ENCODE assay signal across 33 cellular contexts in the genomic region with DNA sequence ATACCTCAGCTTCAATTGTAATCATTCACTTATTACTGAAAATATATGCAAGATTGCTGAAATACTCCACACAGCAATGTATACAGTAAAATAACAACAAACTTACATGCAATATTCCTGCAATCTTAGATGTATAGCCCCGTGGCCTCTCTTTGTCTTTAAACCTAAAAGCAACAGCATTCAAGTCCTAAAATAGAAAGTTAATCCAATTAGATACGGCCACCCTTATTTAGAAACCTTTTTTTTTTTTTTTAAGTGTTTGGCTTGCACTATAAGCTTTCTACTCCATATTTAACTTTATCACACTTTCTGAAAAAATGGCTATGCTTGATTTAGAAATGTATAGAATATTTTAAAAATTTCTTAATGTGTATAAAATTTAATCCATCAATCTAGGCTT.
"Had no signal": no experiment of that assay in that cellular context is flagged by ENCODE, and none has a peak within 500 bp of the region (broad histone marks: within the 10 kb centered on the region; RNA-seq: fewer than 3 reads in every experiment).

No MANE protein-coding gene starts in this region.

- H3K4me1 Mint-ChIP-seq: activated B cell treated with CpG ODN at 0.5 μM for 24 hours; activated CD8-positive, alpha-beta memory T cell treated with anti-CD3 and anti-CD28 coated beads, Interleukin-2, amount 10 ng/mL, durations not matched to agents 7 days and 5 days; activated naive CD4-positive, alpha-beta T cell treated with anti-CD3 and anti-CD28 coated beads, Interleukin-2, amount 10 ng/mL, durations not matched to agents 7 days and 5 days; activated naive CD8-positive, alpha-beta T cell treated with anti-CD3 and anti-CD28 coated beads, Interleukin-2, amount 50 U/mL, for 24 hours had no signal

- ATAC-seq: activated CD8-positive, alpha-beta memory T cell treated with anti-CD3 and anti-CD28 coated beads, Interleukin-2, amount 10 ng/mL, durations not matched to agents 7 days and 5 days; activated naive CD8-positive, alpha-beta T cell treated with anti-CD3 and anti-CD28 coated beads, Interleukin-2, amount 50 U/mL, for 24 hours; Right ventricle myocardium inferior had no signal

- H3K27ac Mint-ChIP-seq: activated B cell treated with CpG ODN at 0.5 μM for 24 hours; activated CD4-positive, alpha-beta memory T cell treated with anti-CD3 and anti-CD28 coated beads for 36 hours; activated CD8-positive, alpha-beta memory T cell treated with anti-CD3 and anti-CD28 coated beads, Interleukin-2, amount 10 ng/mL, durations not matched to agents 7 days and 5 days; activated naive CD4-positive, alpha-beta T cell treated with anti-CD3 and anti-CD28 coated beads, Interleukin-2, amount 10 ng/mL, durations not matched to agents 7 days and 5 days; activated naive CD8-positive, alpha-beta T cell; activated naive CD8-positive, alpha-beta T cell treated with anti-CD3 and anti-CD28 coated beads, Interleukin-2, amount 50 U/mL, for 24 hours had no signal

- DNase-seq: activated B cell treated with CpG ODN at 0.5 μM for 24 hours; activated CD4-positive, alpha-beta memory T cell treated with anti-CD3 and anti-CD28 coated beads for 36 hours; activated CD4-positive, alpha-beta T cell treated with anti-CD3 and anti-CD28 coated beads for 4 hours; activated CD4-positive, alpha-beta T cell treated with anti-CD3 and anti-CD28 coated beads, Interleukin-2, amount 50 U/mL, for 1 hour; activated CD4-positive, CD25-positive, alpha-beta regulatory T cell treated with anti-CD3 and anti-CD28 coated beads, Interleukin-2, amount 50 U/mL, for 72 hours; activated CD8-positive, alpha-beta memory T cell treated with anti-CD3 and anti-CD28 coated beads, Interleukin-2, amount 10 ng/mL, durations not matched to agents 7 days and 5 days; activated CD8-positive, alpha-beta memory T cell treated with anti-CD3 and anti-CD28 coated beads, Interleukin-2, amount 50 U/mL, for 48 hours; activated effector memory CD4-positive, alpha-beta T cell treated with Interleukin-2 at 50 U/mL for 16 hours; activated naive CD4-positive, alpha-beta T cell treated with anti-CD3 and anti-CD28 coated beads, Interleukin-2, amount 10 ng/mL, durations not matched to agents 7 days and 5 days; activated naive CD8-positive, alpha-beta T cell treated with anti-CD3 and anti-CD28 coated beads, Interleukin-2, amount 50 U/mL, for 24 hours; activated T-cell treated with anti-CD3 and anti-CD28 coated beads, Interleukin-2, amount 50 U/mL, for 48 hours; anterior cingulate cortex; central memory CD4-positive, alpha-beta T cell; NCI-H1092 treated with DMSO at 0.1 percent for 48 hours; NCI-H1417 treated with DMSO at 0.1 percent for 48 hours; NCI-H187 treated with DMSO at 0.1 percent for 48 hours; NCI-H2081; NCI-H226; NCI-H446 treated with DMSO at 0.1 percent for 48 hours; NCI-H524; NCI-H69; PC-9; SW 1271; T-helper 1 cell; T-helper 2 cell; T-helper 9 cell had no signal

- H3K4me3 Mint-ChIP-seq: activated B cell treated with CpG ODN at 0.5 μM for 24 hours; activated CD4-positive, alpha-beta memory T cell treated with anti-CD3 and anti-CD28 coated beads for 36 hours; activated CD8-positive, alpha-beta memory T cell treated with anti-CD3 and anti-CD28 coated beads, Interleukin-2, amount 10 ng/mL, durations not matched to agents 7 days and 5 days; activated naive CD4-positive, alpha-beta T cell treated with anti-CD3 and anti-CD28 coated beads, Interleukin-2, amount 10 ng/mL, durations not matched to agents 7 days and 5 days; activated naive CD8-positive, alpha-beta T cell; activated naive CD8-positive, alpha-beta T cell treated with anti-CD3 and anti-CD28 coated beads, Interleukin-2, amount 50 U/mL, for 24 hours had no signal

- H3K27me3 ChIP-seq: SJSA1 had no signal

- H3K4me3 ChIP-seq: PC-9, SJSA1 had no signal

- H3K4me1 ChIP-seq: SJSA1 had no signal

- H3K9me3 ChIP-seq: SJSA1 had no signal

- H3K9me3 Mint-ChIP-seq: activated B cell treated with CpG ODN at 0.5 μM for 24 hours; activated CD4-positive, alpha-beta memory T cell treated with anti-CD3 and anti-CD28 coated beads for 36 hours; activated naive CD4-positive, alpha-beta T cell treated with anti-CD3 and anti-CD28 coated beads, Interleukin-2, amount 10 ng/mL, durations not matched to agents 7 days and 5 days; activated naive CD8-positive, alpha-beta T cell treated with anti-CD3 and anti-CD28 coated beads, Interleukin-2, amount 50 U/mL, for 24 hours; brain had no signal

- H3K27ac ChIP-seq: KMS-11, PC-9, RWPE1, SJSA1, VCaP had no signal

- H3K27me3 Mint-ChIP-seq: activated B cell treated with CpG ODN at 0.5 μM for 24 hours; activated CD4-positive, alpha-beta memory T cell treated with anti-CD3 and anti-CD28 coated beads for 36 hours; activated CD8-positive, alpha-beta memory T cell treated with anti-CD3 and anti-CD28 coated beads, Interleukin-2, amount 10 ng/mL, durations not matched to agents 7 days and 5 days; activated naive CD4-positive, alpha-beta T cell treated with anti-CD3 and anti-CD28 coated beads, Interleukin-2, amount 10 ng/mL, durations not matched to agents 7 days and 5 days; activated naive CD8-positive, alpha-beta T cell; activated naive CD8-positive, alpha-beta T cell treated with anti-CD3 and anti-CD28 coated beads, Interleukin-2, amount 50 U/mL, for 24 hours; brain had no signal

- H3K9ac ChIP-seq: KMS-11 had no signal
